Comparison of ENCODE assay signal across 15 cellular contexts in genomic region chr13:113179374-113180230, GRCh38. TPM values are rescaled to one million over a fixed set of nuclear protein-coding genes. Genes with fewer than 3 reads are reported as not detected.
DNase-seq lines count a peak whose midpoint lies in the region; ATAC-seq and TF ChIP-seq lines count a peak whose summit lies in the region.
"Had no signal": no experiment of that assay in that cellular context is flagged by ENCODE, and none has a peak within 500 bp of the region (broad histone marks: within the 10 kb centered on the region; RNA-seq: fewer than 3 reads in every experiment).

No MANE protein-coding gene starts in this region.

- peaks cover 95% of the 10 kb centered on the region for H3K36me3 ChIP-seq in left ventricle myocardium inferior

- TF ChIP-seq CTCF in left ventricle myocardium inferior (IDR thresholded peaks at IDR 0.05; ENCODE audit: borderline replicate concordance), result no peak

- H3K36me3 Mint-ChIP-seq in activated naive CD4-positive, alpha-beta T cell treated with anti-CD3 and anti-CD28 coated beads for 36 hours (ENCODE audit: low read depth), result peaks cover 46% of the 10 kb centered on the region
- H3K36me3 Mint-ChIP-seq in activated T-helper 17 cell treated with anti-CD3 and anti-CD28 coated beads, Interleukin-2, amount 50 U/mL, for 72 hours (ENCODE audit: low read depth), result peaks cover 98% of the 10 kb centered on the region

- DNase-seq in activated naive CD4-positive, alpha-beta T cell treated with anti-CD3 and anti-CD28 coated beads for 36 hours, result peak; percentile 14
- no peak for DNase-seq in activated naive CD4-positive, alpha-beta T cell treated with Interleukin-2 at 50 U/mL for 16 hours
- no peak for DNase-seq in left ventricle myocardium inferior
- peak; percentile 85 for DNase-seq in smooth muscle cell of the brain vasculature (ENCODE audit: low read depth, low spot score)
- no peak for DNase-seq in stimulated activated naive CD8-positive, alpha-beta T cell treated with anti-CD3 and anti-CD28 coated beads, Interleukin-15, Interleukin-2, amounts not matched to agents 100 U/mL and 50 U/mL, for 24 hours
- DNase-seq in NCI-H2171 (lab: John Stamatoyannopoulos, UW), result no peak
- DNase-seq: activated CD4-positive, alpha-beta T cell treated with anti-CD3 and anti-CD28 coated beads for 48 hours; adrenal gland; NCI-H1092 treated with DMSO at 0.1 percent for 48 hours; NCI-H69; SJCRH30 had no signal

- H3K27me3 ChIP-seq in left ventricle myocardium inferior (ENCODE audit: low read depth), result no peaks in the 10 kb centered on the region
- H3K27me3 ChIP-seq: adrenal gland, SJCRH30 had no signal

- CTCF ChIA-PET in activated naive CD4-positive, alpha-beta T cell treated with anti-CD3 and anti-CD28 coated beads for 36 hours (lab: Charles Lee), result interaction anchor here (0.6 kb wide), 1 partner anchor 607 kb away, joined by 3 read pairs; no protein-coding TSS in a partner anchor

- H3K9me3 ChIP-seq in left ventricle myocardium inferior (replicated peaks), result no peaks in the 10 kb centered on the region
- H3K9me3 ChIP-seq: adrenal gland, SJCRH30 had no signal

- peaks cover 2% of the 10 kb centered on the region for H3K9me3 Mint-ChIP-seq in activated naive CD4-positive, alpha-beta T cell treated with anti-CD3 and anti-CD28 coated beads for 36 hours
- no peaks in the 10 kb centered on the region for H3K9me3 Mint-ChIP-seq in activated T-helper 17 cell treated with anti-CD3 and anti-CD28 coated beads, Interleukin-2, amount 50 U/mL, for 72 hours

- H3K4me3 Mint-ChIP-seq in activated naive CD4-positive, alpha-beta T cell treated with anti-CD3 and anti-CD28 coated beads for 36 hours, result no peak overlapping the region
- peak overlapping the region; percentile 50 for H3K4me3 Mint-ChIP-seq in activated T-helper 17 cell treated with anti-CD3 and anti-CD28 coated beads, Interleukin-2, amount 50 U/mL, for 72 hours

- no peak overlapping the region for H3K4me3 ChIP-seq in left ventricle myocardium inferior
- H3K4me3 ChIP-seq: adrenal gland, SJCRH30 had no signal

- peak; percentile 28 for ATAC-seq in activated T-helper 17 cell treated with anti-CD3 and anti-CD28 coated beads, Interleukin-2, amount 50 U/mL, for 72 hours (replicated peaks)
- no peak for ATAC-seq in stimulated activated naive CD8-positive, alpha-beta T cell treated with anti-CD3 and anti-CD28 coated beads, Interleukin-15, Interleukin-2, amounts not matched to agents 100 U/mL and 50 U/mL, for 24 hours
- no peak for ATAC-seq in HG03097 (IDR thresholded peaks at IDR 0.05; ENCODE audit: low FRiP score, unreplicated experiment)

- H3K4me1 ChIP-seq in left ventricle myocardium inferior, result peaks cover 31% of the 10 kb centered on the region
- H3K4me1 ChIP-seq: adrenal gland had no signal

- H3K4me1 Mint-ChIP-seq in activated naive CD4-positive, alpha-beta T cell treated with anti-CD3 and anti-CD28 coated beads for 36 hours (ENCODE audit: low read depth), result peaks cover 17% of the 10 kb centered on the region
- H3K4me1 Mint-ChIP-seq in activated T-helper 17 cell treated with anti-CD3 and anti-CD28 coated beads, Interleukin-2, amount 50 U/mL, for 72 hours, result peaks cover 10% of the 10 kb centered on the region

- intact Hi-C loops in activated naive CD4-positive, alpha-beta T cell treated with anti-CD3 and anti-CD28 coated beads for 36 hours (cut with micrococcal nuclease), result no loop called here
- intact Hi-C loops in left ventricle myocardium inferior (cut with micrococcal nuclease), result no loop called here

- no peaks in the 10 kb centered on the region for H3K27me3 Mint-ChIP-seq in activated naive CD4-positive, alpha-beta T cell treated with anti-CD3 and anti-CD28 coated beads for 36 hours (ENCODE audit: low read depth)
- H3K27me3 Mint-ChIP-seq in activated T-helper 17 cell treated with anti-CD3 and anti-CD28 coated beads, Interleukin-2, amount 50 U/mL, for 72 hours, result no peaks in the 10 kb centered on the region

- peak overlapping the region; percentile 44 for H3K27ac ChIP-seq in left ventricle myocardium inferior (replicated peaks)
- H3K27ac ChIP-seq: adrenal gland had no signal

- peak overlapping the region; percentile 59 for H3K27ac Mint-ChIP-seq in activated naive CD4-positive, alpha-beta T cell treated with anti-CD3 and anti-CD28 coated beads for 36 hours
- peak overlapping the region; percentile 50 for H3K27ac Mint-ChIP-seq in activated T-helper 17 cell treated with anti-CD3 and anti-CD28 coated beads, Interleukin-2, amount 50 U/mL, for 72 hours

RNA-seq across cellular contexts. Expression of gene PROZ, which starts 21.2 kb away (rescaled TPM):
- total RNA-seq in activated naive CD4-positive, alpha-beta T cell treated with anti-CD3 and anti-CD28 coated beads for 36 hours, result not detected
- total RNA-seq in activated T-helper 17 cell treated with anti-CD3 and anti-CD28 coated beads, Interleukin-2, amount 50 U/mL, for 72 hours, result 1 to 10 TPM in 1 of 2 donors, under 1 TPM in 1; 0.39 to 4.3 TPM
- total RNA-seq in left ventricle myocardium inferior, result not detected
- total RNA-seq: adrenal gland, SJCRH30, skeletal muscle tissue, urinary bladder had no signal

RNA-seq across cellular contexts. Expression of gene PCID2, which starts 28.9 kb away (rescaled TPM):
- total RNA-seq in activated naive CD4-positive, alpha-beta T cell treated with anti-CD3 and anti-CD28 coated beads for 36 hours, result 10 to 100 TPM; 63.5 to 67.1 TPM
- total RNA-seq in activated T-helper 17 cell treated with anti-CD3 and anti-CD28 coated beads, Interleukin-2, amount 50 U/mL, for 72 hours, result 100 to 1,000 TPM in 1 of 2 donors, 10 to 100 TPM in 1; 56.5 to 135 TPM
- 54.5 TPM for total RNA-seq in left ventricle myocardium inferior

RNA-seq across cellular contexts. Expression of gene CUL4A, which starts 29.8 kb away (rescaled TPM):
- total RNA-seq in activated naive CD4-positive, alpha-beta T cell treated with anti-CD3 and anti-CD28 coated beads for 36 hours, result 10 to 100 TPM; 58.9 to 59.4 TPM
- 100 to 1,000 TPM in 1 of 2 donors, 10 to 100 TPM in 1; 98.9 to 100 TPM for total RNA-seq in activated T-helper 17 cell treated with anti-CD3 and anti-CD28 coated beads, Interleukin-2, amount 50 U/mL, for 72 hours
- 122 TPM for total RNA-seq in left ventricle myocardium inferior

RNA-seq across cellular contexts. Expression of gene F10, which starts 57.0 kb away (rescaled TPM):
- total RNA-seq in activated naive CD4-positive, alpha-beta T cell treated with anti-CD3 and anti-CD28 coated beads for 36 hours, result not detected
- total RNA-seq in activated T-helper 17 cell treated with anti-CD3 and anti-CD28 coated beads, Interleukin-2, amount 50 U/mL, for 72 hours, result 1 to 10 TPM in 1 of 2 donors, not detected in 1; 1.0 TPM
- 3.5 TPM for total RNA-seq in left ventricle myocardium inferior

Comparison
In these comparisons a context has a peak if more than half of its experiments do, and no peak if none do; other contexts are left out.
1. DNase-seq: peak in activated naive CD4-positive, alpha-beta T cell treated with anti-CD3 and anti-CD28 coated beads for 36 hours (single experiment) and smooth muscle cell of the brain vasculature (single experiment); none in activated naive CD4-positive, alpha-beta T cell treated with Interleukin-2 at 50 U/mL for 16 hours (single experiment), left ventricle myocardium inferior (single experiment), stimulated activated naive CD8-positive, alpha-beta T cell treated with anti-CD3 and anti-CD28 coated beads, Interleukin-15, Interleukin-2, amounts not matched to agents 100 U/mL and 50 U/mL, for 24 hours (single experiment) and NCI-H2171 (single experiment).